8 cellular contexts compared by ENCODE assay signal in the genomic region with DNA sequence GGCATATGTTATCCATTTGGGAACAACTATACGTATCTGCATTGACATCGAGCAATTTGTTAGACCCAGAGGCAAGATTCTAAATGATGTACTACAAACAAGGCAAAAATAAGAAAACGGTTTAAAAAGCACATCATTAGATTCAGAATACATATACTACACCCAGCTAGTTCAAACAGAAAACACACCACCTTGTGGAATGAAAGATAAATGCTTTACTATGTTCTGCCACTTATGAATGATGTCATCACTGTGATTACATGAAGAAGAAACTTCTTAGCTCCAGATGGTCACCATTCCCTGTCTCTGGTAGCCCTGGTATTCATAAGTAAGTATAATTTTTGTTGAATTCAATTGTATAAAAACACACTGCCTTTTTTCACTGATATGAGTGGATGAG. TPM values are rescaled to one million over a fixed set of nuclear protein-coding genes. Genes with fewer than 3 reads are reported as not detected.
DNase-seq lines count a peak whose midpoint lies in the region; ATAC-seq, FAIRE-seq and TF ChIP-seq lines count a peak whose summit lies in the region.

No MANE protein-coding gene starts in this region.

- TF ChIP-seq EP300 in HepG2 (IDR thresholded peaks at IDR 0.05; ENCODE audit: low read depth in 2 of 2, low read length in 2 of 2): no peak
- TF ChIP-seq EP300 in HepG2 (CRISPR knock-in tag; IDR thresholded peaks at IDR 0.05; ENCODE audit: borderline replicate concordance): no peak

- H3K36me3 ChIP-seq in HepG2 (replicated peaks in 1 of 2; ENCODE audit: control insufficient read depth in 1 of 2, insufficient read depth in 2 of 2, low read length in 2 of 2): no peaks in the 10 kb centered on the region

- peak; percentile 74 for DNase-seq in EH (ENCODE audit: low read depth)
- DNase-seq in Jurkat, Clone E6-1 (ENCODE audit: low read depth, low spot score): peak; percentile 55
- peak; percentile 41 for DNase-seq in SKM-1 treated with dmso at 0.1 percent for 144 hours (lab: John Stamatoyannopoulos, UW; ENCODE audit: unreplicated experiment)
- peak; percentile 74 for DNase-seq in HepG2 (ENCODE audit: low spot score)
- no peak for DNase-seq in activated CD4-positive, alpha-beta T cell treated with anti-CD3 and anti-CD28 coated beads for 4 hours
- no peak for DNase-seq in G401 (ENCODE audit: low spot score)
- DNase-seq in stimulated activated naive CD4-positive, alpha-beta T cell treated with Interleukin-2 at 50 U/mL for 16 hours (lab: John Stamatoyannopoulos, UW): no peak

- H3K4me2 ChIP-seq in HepG2 (ENCODE audit: low read depth, low read length): no peak overlapping the region

- POLR2A ChIA-PET in HepG2 (lab: Yijun Ruan, JAX): interaction anchor here (1.3 kb wide), 1 partner anchor 170 kb away, joined by 7 read pairs; no protein-coding TSS in a partner anchor

- FAIRE-seq in HepG2 (lab: Jason Lieb, UNC): peak; percentile 40

- H2AFZ ChIP-seq in HepG2 (ENCODE audit: low read length): no peak overlapping the region

- no peak for TF ChIP-seq RAD21 in HepG2 (CRISPR knock-in tag; IDR thresholded peaks at IDR 0.05)

- H3K4me3 ChIP-seq in Jurkat, Clone E6-1 (ENCODE audit: low read length): no peak overlapping the region
- H3K4me3 ChIP-seq in HepG2 (replicated peaks in 1 of 3; ENCODE audit: insufficient read depth in 1 of 3, low read depth in 2 of 3, low read length in 3 of 3): no peak overlapping the region

- no peak overlapping the region for H3K27ac ChIP-seq in HepG2 (ENCODE audit: extremely low read length, insufficient read depth, low read length)

- BruUV-seq in HepG2 (replicated peaks; lab: Mats Ljungman, UMichigan): no TSS peak

- no peaks in the 10 kb centered on the region for H3K27me3 ChIP-seq in HepG2 (ENCODE audit: control insufficient read depth in 1 of 2, insufficient read depth in 2 of 2, low read length in 2 of 2)

- no peaks in the 10 kb centered on the region for H3K9me3 ChIP-seq in HepG2 (ENCODE audit: low read length)

- H3K79me2 ChIP-seq in HepG2 (ENCODE audit: insufficient read depth, low read length): no peaks in the 10 kb centered on the region

- peaks cover 53% of the 10 kb centered on the region for H3K4me1 ChIP-seq in HepG2 (ENCODE audit: insufficient read depth, low read length)

- no peaks in the 10 kb centered on the region for H4K20me1 ChIP-seq in HepG2 (ENCODE audit: insufficient read depth, low read length)

- CTCF ChIA-PET in HepG2 (lab: Yijun Ruan, JAX; ENCODE audit: low intra/inter-chr PET ratio, low total read pairs): interaction anchor here (0.7 to 3.9 kb wide), 6 partner anchors 32 to 612 kb away, joined by 3 to 30 read pairs (median 4); no protein-coding TSS in a partner anchor

- intact Hi-C loops in HepG2 (cut with micrococcal nuclease; ENCODE audit: unreplicated experiment): loop anchor here (10.0 kb wide), 1 partner anchor 608 kb away; no protein-coding TSS in a partner anchor

- TF ChIP-seq CTCF in HepG2 (CRISPR knock-in tag; IDR thresholded peaks at IDR 0.05): peak; percentile 55

- TF ChIP-seq POLR2A in HepG2 (IDR thresholded peaks at IDR 0.05; ENCODE audit: insufficient read depth in 1 of 2, low read depth in 2 of 2, low read length in 2 of 2): no peak

- no peak overlapping the region for H3K9ac ChIP-seq in HepG2 (ENCODE audit: insufficient read depth, low read depth, low read length)

- in situ Hi-C loops in HepG2 (cut with HindIII; ENCODE audit: extremely low pct_ligation_motif_present, low pct_unique_long_range_greater_than_20kb) (loop anchor here (5.0 kb wide), 1 partner anchor 171 kb away; no protein-coding TSS in a partner anchor), G401 (cut with HindIII; ENCODE audit: low sequenced_read_pairs) (no loop called here)

- ATAC-seq in HepG2 (peak; percentile 56), GM21447 (IDR thresholded peaks at IDR 0.05; ENCODE audit: unreplicated experiment) (no peak)

- WGBS in HepG2 (ENCODE audit: low lambda C conversion rate): 53% methylated on average over 3 of the region's 3 CpGs

TF ChIP-seq in HepG2, 621 proteins besides CTCF, POLR2A, EP300 and RAD21 (continues in another document):
- TF ChIP-seq, protein P1, sequence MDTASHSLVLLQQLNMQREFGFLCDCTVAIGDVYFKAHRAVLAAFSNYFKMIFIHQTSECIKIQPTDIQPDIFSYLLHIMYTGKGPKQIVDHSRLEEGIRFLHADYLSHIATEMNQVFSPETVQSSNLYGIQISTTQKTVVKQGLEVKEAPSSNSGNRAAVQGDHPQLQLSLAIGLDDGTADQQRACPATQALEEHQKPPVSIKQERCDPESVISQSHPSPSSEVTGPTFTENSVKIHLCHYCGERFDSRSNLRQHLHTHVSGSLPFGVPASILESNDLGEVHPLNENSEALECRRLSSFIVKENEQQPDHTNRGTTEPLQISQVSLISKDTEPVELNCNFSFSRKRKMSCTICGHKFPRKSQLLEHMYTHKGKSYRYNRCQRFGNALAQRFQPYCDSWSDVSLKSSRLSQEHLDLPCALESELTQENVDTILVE (CRISPR knock-in tag; IDR thresholded peaks at IDR 0.05): peak; percentile 31; the same call in 1 of the 2 replicates
- TF ChIP-seq, protein P2, sequence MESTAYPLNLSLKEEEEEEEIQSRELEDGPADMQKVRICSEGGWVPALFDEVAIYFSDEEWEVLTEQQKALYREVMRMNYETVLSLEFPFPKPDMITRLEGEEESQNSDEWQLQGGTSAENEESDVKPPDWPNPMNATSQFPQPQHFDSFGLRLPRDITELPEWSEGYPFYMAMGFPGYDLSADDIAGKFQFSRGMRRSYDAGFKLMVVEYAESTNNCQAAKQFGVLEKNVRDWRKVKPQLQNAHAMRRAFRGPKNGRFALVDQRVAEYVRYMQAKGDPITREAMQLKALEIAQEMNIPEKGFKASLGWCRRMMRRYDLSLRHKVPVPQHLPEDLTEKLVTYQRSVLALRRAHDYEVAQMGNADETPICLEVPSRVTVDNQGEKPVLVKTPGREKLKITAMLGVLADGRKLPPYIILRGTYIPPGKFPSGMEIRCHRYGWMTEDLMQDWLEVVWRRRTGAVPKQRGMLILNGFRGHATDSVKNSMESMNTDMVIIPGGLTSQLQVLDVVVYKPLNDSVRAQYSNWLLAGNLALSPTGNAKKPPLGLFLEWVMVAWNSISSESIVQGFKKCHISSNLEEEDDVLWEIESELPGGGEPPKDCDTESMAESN (CRISPR knock-in tag; conservative IDR thresholded peaks at IDR 0.05): no peak
- no peak for TF ChIP-seq GTF2F1 (IDR thresholded peaks at IDR 0.05; ENCODE audit: low read length)
- TF ChIP-seq ZNF350 (CRISPR knock-in tag; IDR thresholded peaks at IDR 0.05; ENCODE audit: borderline replicate concordance, low read depth): no peak
- TF ChIP-seq ZNF737 (CRISPR knock-in tag; IDR thresholded peaks at IDR 0.05; ENCODE audit: borderline replicate concordance): no peak
- TF ChIP-seq CEBPB (IDR thresholded peaks at IDR 0.05; ENCODE audit: borderline replicate concordance, low read depth, low read length): no peak
- TF ChIP-seq, protein P3, sequence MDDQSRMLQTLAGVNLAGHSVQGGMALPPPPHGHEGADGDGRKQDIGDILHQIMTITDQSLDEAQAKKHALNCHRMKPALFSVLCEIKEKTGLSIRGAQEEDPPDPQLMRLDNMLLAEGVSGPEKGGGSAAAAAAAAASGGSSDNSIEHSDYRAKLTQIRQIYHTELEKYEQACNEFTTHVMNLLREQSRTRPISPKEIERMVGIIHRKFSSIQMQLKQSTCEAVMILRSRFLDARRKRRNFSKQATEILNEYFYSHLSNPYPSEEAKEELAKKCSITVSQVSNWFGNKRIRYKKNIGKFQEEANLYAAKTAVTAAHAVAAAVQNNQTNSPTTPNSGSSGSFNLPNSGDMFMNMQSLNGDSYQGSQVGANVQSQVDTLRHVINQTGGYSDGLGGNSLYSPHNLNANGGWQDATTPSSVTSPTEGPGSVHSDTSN (CRISPR knock-in tag; IDR thresholded peaks at IDR 0.05; ENCODE audit: borderline replicate concordance): no peak
- TF ChIP-seq CBFB (CRISPR knock-in tag; IDR thresholded peaks at IDR 0.05): no peak
- no peak for TF ChIP-seq ZFP62 (CRISPR knock-in tag; IDR thresholded peaks at IDR 0.05)
- TF ChIP-seq ZNF160 (CRISPR knock-in tag; IDR thresholded peaks at IDR 0.05): no peak
- TF ChIP-seq CREM (IDR thresholded peaks at IDR 0.05): peak; percentile 41
- no peak for TF ChIP-seq CREM (CRISPR knock-in tag; IDR thresholded peaks at IDR 0.05)
- no peak for TF ChIP-seq SPEN (CRISPR knock-in tag; IDR thresholded peaks at IDR 0.05; ENCODE audit: low read depth)

RNA-seq across cellular contexts. Expression of a gene that starts 7.8 kb away (rescaled TPM):
- 8.3 TPM for polyA plus RNA-seq in Jurkat, Clone E6-1 (2012; ENCODE audit: insufficient read depth, insufficient read length)
- 0.56 TPM in 1 of 2 replicates, not detected in the other for total RNA-seq in HepG2 (2016; rRNA removed; fragmentation: Illumina TruSeq; extraction: Trizol)
- not detected in 2 replicates for total RNA-seq in HepG2 (2016; cell fraction: cytosol; rRNA removed; fragmentation: Illumina TruSeq; extraction: Trizol; ENCODE audit: low read depth)
- 0.26 TPM in 1 of 2 replicates, not detected in the other for total RNA-seq in HepG2 (2016; cell fraction: insoluble cytoplasmic fraction; rRNA removed; fragmentation: Illumina TruSeq; extraction: Trizol)
- total RNA-seq in HepG2 (2016; cell fraction: membrane; rRNA removed; fragmentation: Illumina TruSeq; extraction: Trizol): 0.24 and 0.34 TPM in 2 replicates
- total RNA-seq in HepG2 (2016; cell fraction: nucleus; rRNA removed; fragmentation: Illumina TruSeq; extraction: Trizol): not detected in 2 replicates
- polyA plus RNA-seq in HepG2 (2011; rRNA removed): 0.09 and 0.21 TPM in 2 replicates
- polyA plus RNA-seq in HepG2 (2011; cell fraction: cytosol; rRNA removed): not detected in 2 replicates
- not detected in 2 replicates for polyA plus RNA-seq in HepG2 (2011; cell fraction: nucleus; rRNA removed)
- 0.53 and 0.59 TPM in 2 replicates for polyA plus RNA-seq in HepG2 (2012)
- 0.18 and 0.19 TPM in 2 replicates for polyA plus RNA-seq in HepG2 (2016; cell fraction: cytosol; fragmentation: Illumina TruSeq; extraction: Trizol; ENCODE audit: low read depth)
- not detected in 2 replicates for polyA plus RNA-seq in HepG2 (2016; cell fraction: insoluble cytoplasmic fraction; fragmentation: Illumina TruSeq; extraction: Trizol; ENCODE audit: low read depth)
- 0.26 TPM in 1 of 2 replicates, not detected in the other for polyA plus RNA-seq in HepG2 (2016; cell fraction: membrane; fragmentation: Illumina TruSeq; extraction: Trizol; ENCODE audit: low read depth)
- polyA plus RNA-seq in HepG2 (2016; cell fraction: nucleus; fragmentation: Illumina TruSeq; extraction: Trizol; ENCODE audit: insufficient read depth, low read depth): not detected in 2 replicates
- not detected in 2 replicates for polyA minus RNA-seq in HepG2 (2011; rRNA and poly(A)+ RNA removed; ENCODE audit: low replicate concordance)
- polyA minus RNA-seq in HepG2 (2011; cell fraction: cytosol; rRNA and poly(A)+ RNA removed): not detected in 2 replicates
- not detected in 2 replicates for polyA minus RNA-seq in HepG2 (2011; cell fraction: nucleus; rRNA and poly(A)+ RNA removed)
- total RNA-seq in G401 (2014; rRNA removed; shearing (Covaris generic)): 0.25 and 0.47 TPM in 2 replicates

Comparison
In these comparisons a context has a peak if more than half of its experiments do, and no peak if none do; other contexts are left out.
1. DNase-seq: peak in EH (single experiment), Jurkat, Clone E6-1 (single experiment), SKM-1 treated with dmso at 0.1 percent for 144 hours (single experiment) and HepG2 (single experiment); none in activated CD4-positive, alpha-beta T cell treated with anti-CD3 and anti-CD28 coated beads for 4 hours (0 of 2), G401 (single experiment) and stimulated activated naive CD4-positive, alpha-beta T cell treated with Interleukin-2 at 50 U/mL for 16 hours (single experiment).